9 cellular contexts compared by ENCODE assay signal in genomic region chr9:136225748-136226679, GRCh38. TPM values are rescaled to one million over a fixed set of nuclear protein-coding genes. Genes with fewer than 3 reads are reported as not detected.
A peak's percentile ranks its signal among the peaks of the same experiment; 100 is the strongest.
DNase-seq lines count a peak whose midpoint lies in the region; ATAC-seq and TF ChIP-seq lines count a peak whose summit lies in the region.
"Had no signal": no experiment of that assay in that cellular context is flagged by ENCODE, and none has a peak within 500 bp of the region (broad histone marks: within the 10 kb centered on the region; RNA-seq: fewer than 3 reads in every experiment).

No MANE protein-coding gene starts in this region.

- peak overlapping the region; percentile 98 for H3K27ac ChIP-seq in SU-DHL-6 (ENCODE audit: low read depth, low read length)

- peaks cover 16 to 25% of the 10 kb centered on the region in 2 donors for H3K4me1 Mint-ChIP-seq in immature natural killer cell

- H3F3A ChIP-seq in SU-DHL-6 (ENCODE audit: insufficient read depth), result peaks cover 41% of the 10 kb centered on the region

- no peaks in the 10 kb centered on the region for H3K27me3 ChIP-seq in SU-DHL-6 (ENCODE audit: low read length)

- H4K20me1 ChIP-seq in SU-DHL-6 (ENCODE audit: low read depth, low read length), result no peaks in the 10 kb centered on the region

- peak overlapping the region; percentile 68 for H3K4me2 ChIP-seq in SU-DHL-6 (ENCODE audit: low read depth, low read length, poor library complexity, severe bottlenecking)

- H3K36me3 ChIP-seq in SU-DHL-6 (ENCODE audit: low read length), result no peaks in the 10 kb centered on the region; the same call in 1 of the 2 replicates

- peaks cover 9 to 17% (median 10%) of the 10 kb centered on the region in 3 donors for H3K36me3 Mint-ChIP-seq in immature natural killer cell

- peak overlapping the region; percentile 60 for H3K9ac ChIP-seq in SU-DHL-6 (ENCODE audit: low read length)

- peaks cover 0 to 11% (median 10%) of the 10 kb centered on the region in 3 donors for H3K27me3 Mint-ChIP-seq in immature natural killer cell (ENCODE audit: low read depth in 3 of 3)

- DNase-seq in ELR (ENCODE audit: low read depth), result peak; percentile 69
- peak; percentile 97 for DNase-seq in HuH-7 (ENCODE audit: low spot score)
- peak; percentile 31 for DNase-seq in amniotic stem cell (lab: John Stamatoyannopoulos, UW)
- peak; percentile 23 to 71 (median 30) for DNase-seq in immature natural killer cell
- peak; percentile 54 to 62 for DNase-seq in stimulated activated CD4-positive, alpha-beta T cell treated with anti-CD3 and anti-CD28 coated beads, Interleukin-4, amount 100 ng/mL, for 4 hours
- no peak for DNase-seq in middle frontal gyrus (ENCODE audit: extremely low spot score, low spot score)

- H3K79me2 ChIP-seq in SU-DHL-6 (ENCODE audit: insufficient read depth, low read length), result peaks cover 53% of the 10 kb centered on the region

- no peak overlapping the region for H2AFZ ChIP-seq in SU-DHL-6 (ENCODE audit: low read depth, low read length, severe bottlenecking)

- H3K9me3 Mint-ChIP-seq in immature natural killer cell, result no peaks in the 10 kb centered on the region

- TF ChIP-seq CTCF in SU-DHL-6 (IDR thresholded peaks at IDR 0.05; ENCODE audit: insufficient read depth, low read length, poor library complexity, severe bottlenecking), result peak; percentile 95

- H3K27ac Mint-ChIP-seq in immature natural killer cell, result peak overlapping the region; percentile 36 to 99 (median 90)

- no peaks in the 10 kb centered on the region for H3K9me3 ChIP-seq in SU-DHL-6 (ENCODE audit: insufficient read depth, low read length)

- no peak overlapping the region for H3K4me3 ChIP-seq in SU-DHL-6 (ENCODE audit: insufficient read depth, low read length, poor library complexity, severe bottlenecking)

- no peaks in the 10 kb centered on the region for H3K9me2 ChIP-seq in SU-DHL-6 (replicated peaks; ENCODE audit: insufficient read depth, low read length)

- peak overlapping the region in 2 of 5 donors; percentile 69 to 77 for H3K4me3 Mint-ChIP-seq in immature natural killer cell

- peak; percentile 48 for ATAC-seq in GM21390 (IDR thresholded peaks at IDR 0.05; ENCODE audit: unreplicated experiment)

RNA-seq across cellular contexts. Expression of gene QSOX2, which starts 19.6 kb away (rescaled TPM):
- polyA plus RNA-seq in immature natural killer cell, result under 1 TPM in 2 of 3 donors, not detected in 1; 0.59 to 0.89 TPM

RNA-seq across cellular contexts. Expression of gene LHX3, which starts 21.1 kb away (rescaled TPM):
- not detected for polyA plus RNA-seq in immature natural killer cell
- polyA plus RNA-seq: esophagus had no signal
